8 cellular contexts compared by ENCODE assay signal in genomic region chr14:91419044-91419397, GRCh38. TPM values are rescaled to one million over a fixed set of nuclear protein-coding genes. Genes with fewer than 3 reads are reported as not detected.
A peak's percentile ranks its signal among the peaks of the same experiment; 100 is the strongest.
DNase-seq lines count a peak whose midpoint lies in the region; ATAC-seq and TF ChIP-seq lines count a peak whose summit lies in the region.

No MANE protein-coding gene starts in this region.

- H3K36me3 Mint-ChIP-seq in memory B cell, result peaks cover 7% of the 10 kb centered on the region

- no peak for TF ChIP-seq POLR2A in uterus (IDR thresholded peaks at IDR 0.05)

- no peaks in the 10 kb centered on the region for H3K36me3 ChIP-seq in uterus

- TF ChIP-seq CTCF in uterus (IDR thresholded peaks at IDR 0.05), result no peak

- H3K4me3 ChIP-seq in uterus, result peak overlapping the region; percentile 15 to 38

- ATAC-seq in memory B cell (ENCODE audit: low read depth) (no peak), HG03520 (IDR thresholded peaks at IDR 0.05; ENCODE audit: unreplicated experiment) (no peak)

- H3K9me3 ChIP-seq in uterus, result no peaks in the 10 kb centered on the region

- peak overlapping the region in 1 of 2 donors; percentile 11 for H3K27ac ChIP-seq in uterus

- peak; percentile 43 for DNase-seq in stimulated activated CD4-positive, alpha-beta T cell treated with anti-CD3 and anti-CD28 coated beads, Interleukin-2, amount 100 ng/mL, for 4 hours (ENCODE audit: low read depth)
- no peak for DNase-seq in stimulated activated CD4-positive, alpha-beta T cell treated with anti-CD3 and anti-CD28 coated beads, Interleukin-4, amount 100 ng/mL, for 1 hour
- peak; percentile 54 for DNase-seq in T-helper 22 cell (ENCODE audit: low read depth)
- DNase-seq in memory B cell (ENCODE audit: low spot score in 2 of 2), result no peak
- DNase-seq in uterus, result no peak
- no peak for DNase-seq in activated CD8-positive, alpha-beta memory T cell treated with anti-CD3 and anti-CD28 coated beads for 24 hours
- no peak for DNase-seq in NCI-H187 treated with DMSO at 0.1 percent for 48 hours (lab: John Stamatoyannopoulos, UW)

- no peaks in the 10 kb centered on the region for H3K27me3 ChIP-seq in uterus

- intact Hi-C loops in uterus (cut with DNase I; ENCODE audit: low total_unique reads), result loop anchor here (5.0 kb wide), 1 partner anchor 97 kb away; no protein-coding TSS in a partner anchor

- H3K9me3 Mint-ChIP-seq in memory B cell, result no peaks in the 10 kb centered on the region

- peak overlapping the region; percentile 75 for H3K4me3 Mint-ChIP-seq in memory B cell

- peak overlapping the region; percentile 86 for H3K27ac Mint-ChIP-seq in memory B cell

- H3K27me3 Mint-ChIP-seq in memory B cell, result no peaks in the 10 kb centered on the region

- no peaks in the 10 kb centered on the region for H3K4me1 ChIP-seq in uterus

- peaks cover 23% of the 10 kb centered on the region for H3K4me1 Mint-ChIP-seq in memory B cell

RNA-seq across cellular contexts. Expression of gene CCDC88C, which starts 1.4 kb away (rescaled TPM):
- total RNA-seq in uterus, result 10 to 100 TPM in 2 of 4 donors, 1 to 10 TPM in 2; 3.2 to 32.7 (median 11.0) TPM

Comparison
In these comparisons a context has a peak if more than half of its experiments do, and no peak if none do; other contexts are left out.
1. DNase-seq: peak in stimulated activated CD4-positive, alpha-beta T cell treated with anti-CD3 and anti-CD28 coated beads, Interleukin-2, amount 100 ng/mL, for 4 hours (single experiment) and T-helper 22 cell (single experiment); none in stimulated activated CD4-positive, alpha-beta T cell treated with anti-CD3 and anti-CD28 coated beads, Interleukin-4, amount 100 ng/mL, for 1 hour (single experiment), memory B cell (0 of 2), uterus (0 of 2), activated CD8-positive, alpha-beta memory T cell treated with anti-CD3 and anti-CD28 coated beads for 24 hours (single experiment) and NCI-H187 treated with DMSO at 0.1 percent for 48 hours (single experiment).